Comparison of ENCODE assay signal across 19 cellular contexts in genomic region chr2:128359841-128360240, GRCh38. TPM values are rescaled to one million over a fixed set of nuclear protein-coding genes. Genes with fewer than 3 reads are reported as not detected.
DNase-seq lines count a peak whose midpoint lies in the region; ATAC-seq lines count a peak whose summit lies in the region.
"Had no signal": no experiment of that assay in that cellular context is flagged by ENCODE, and none has a peak within 500 bp of the region (broad histone marks: within the 10 kb centered on the region; RNA-seq: fewer than 3 reads in every experiment).

No MANE protein-coding gene starts in this region.

- no peak overlapping the region for H3K4me3 ChIP-seq in H7 (ENCODE audit: insufficient read depth, low read depth, low read length)
- no peak overlapping the region for H3K4me3 ChIP-seq in neuronal stem cell (ENCODE audit: low read length in 2 of 2)

- no peaks in the 10 kb centered on the region for H3K4me1 Mint-ChIP-seq in activated CD4-positive, alpha-beta T cell treated with anti-CD3 and anti-CD28 coated beads for 36 hours
- H3K4me1 Mint-ChIP-seq in activated CD4-positive, alpha-beta T cell treated with anti-CD3 and anti-CD28 coated beads, Interleukin-2, amount 10 ng/mL, durations not matched to agents 24 days and 14 days, result no peaks in the 10 kb centered on the region
- H3K4me1 Mint-ChIP-seq in immature natural killer cell, result peaks cover 16 to 27% of the 10 kb centered on the region in 2 donors
- H3K4me1 Mint-ChIP-seq: B cell; CD4-positive, CD25-positive, alpha-beta regulatory T cell had no signal

- no peak overlapping the region for H2BK120ac ChIP-seq in neuronal stem cell (ENCODE audit: low read depth, low read length)

- H3K27me3 Mint-ChIP-seq in activated CD4-positive, alpha-beta T cell treated with anti-CD3 and anti-CD28 coated beads for 36 hours, result no peaks in the 10 kb centered on the region
- H3K27me3 Mint-ChIP-seq in activated CD4-positive, alpha-beta T cell treated with anti-CD3 and anti-CD28 coated beads, Interleukin-2, amount 10 ng/mL, durations not matched to agents 24 days and 14 days, result no peaks in the 10 kb centered on the region
- peaks cover 3 to 11% (median 5%) of the 10 kb centered on the region in 3 donors for H3K27me3 Mint-ChIP-seq in immature natural killer cell (ENCODE audit: low read depth in 3 of 3)
- H3K27me3 Mint-ChIP-seq: B cell; CD4-positive, CD25-positive, alpha-beta regulatory T cell had no signal

- H3K27ac ChIP-seq in neuronal stem cell (replicated peaks; ENCODE audit: low read length), result no peak overlapping the region

- no peak overlapping the region for H3K14ac ChIP-seq in neuronal stem cell (ENCODE audit: low read length)

- no peak for ATAC-seq in activated CD4-positive, alpha-beta T cell treated with anti-CD3 and anti-CD28 coated beads for 36 hours

- POLR2A ChIA-PET in activated CD4-positive, alpha-beta T cell treated with anti-CD3 and anti-CD28 coated beads for 36 hours (lab: Charles Lee), result no interaction called here

- H2AFZ ChIP-seq in neuronal stem cell (ENCODE audit: low read length), result no peak overlapping the region

- H3K27me3 ChIP-seq in H7 (ENCODE audit: control insufficient read depth, insufficient read depth, low read length), result no peaks in the 10 kb centered on the region
- H3K27me3 ChIP-seq in neuronal stem cell (ENCODE audit: control insufficient read depth in 3 of 3, insufficient read depth in 3 of 3, low read depth in 1 of 3, low read length in 3 of 3), result no peaks in the 10 kb centered on the region

- no peaks in the 10 kb centered on the region for H3K36me3 ChIP-seq in H7 (replicated peaks; ENCODE audit: control insufficient read depth, insufficient read depth, low read length)
- H3K36me3 ChIP-seq in neuronal stem cell (replicated peaks in 1 of 2; ENCODE audit: control insufficient read depth in 2 of 2, insufficient read depth in 2 of 2, low read length in 2 of 2), result no peaks in the 10 kb centered on the region

- H4K8ac ChIP-seq in neuronal stem cell (ENCODE audit: low read depth, low read length), result no peak overlapping the region

- H3K36me3 Mint-ChIP-seq in activated CD4-positive, alpha-beta T cell treated with anti-CD3 and anti-CD28 coated beads for 36 hours (ENCODE audit: low read depth), result no peaks in the 10 kb centered on the region
- H3K36me3 Mint-ChIP-seq in activated CD4-positive, alpha-beta T cell treated with anti-CD3 and anti-CD28 coated beads, Interleukin-2, amount 10 ng/mL, durations not matched to agents 24 days and 14 days (ENCODE audit: low read depth), result no peaks in the 10 kb centered on the region
- H3K36me3 Mint-ChIP-seq in immature natural killer cell, result no peaks in the 10 kb centered on the region
- H3K36me3 Mint-ChIP-seq: CD4-positive, CD25-positive, alpha-beta regulatory T cell had no signal

- intact Hi-C loops in activated CD4-positive, alpha-beta T cell treated with anti-CD3 and anti-CD28 coated beads for 36 hours (cut with DNase I, micrococcal nuclease), result no loop called here
- intact Hi-C loops in activated CD4-positive, alpha-beta T cell treated with anti-CD3 and anti-CD28 coated beads, Interleukin-2, amount 10 ng/mL, durations not matched to agents 24 days and 14 days (cut with micrococcal nuclease), result no loop called here

- no peaks in the 10 kb centered on the region for H3K9me3 Mint-ChIP-seq in activated CD4-positive, alpha-beta T cell treated with anti-CD3 and anti-CD28 coated beads for 36 hours (ENCODE audit: low read depth)
- H3K9me3 Mint-ChIP-seq in activated CD4-positive, alpha-beta T cell treated with anti-CD3 and anti-CD28 coated beads, Interleukin-2, amount 10 ng/mL, durations not matched to agents 24 days and 14 days, result no peaks in the 10 kb centered on the region
- H3K9me3 Mint-ChIP-seq in immature natural killer cell, result no peaks in the 10 kb centered on the region

- peak; percentile 3 for DNase-seq in activated CD4-positive, alpha-beta T cell treated with anti-CD3 and anti-CD28 coated beads for 36 hours
- no peak for DNase-seq in activated CD4-positive, alpha-beta T cell treated with anti-CD3 and anti-CD28 coated beads, Interleukin-2, amount 10 ng/mL, durations not matched to agents 24 days and 14 days
- peak; percentile 17 for DNase-seq in H7
- no peak for DNase-seq in immature natural killer cell
- DNase-seq in neuronal stem cell (ENCODE audit: low spot score), result no peak
- no peak for DNase-seq in Ammon's horn (ENCODE audit: low spot score)
- no peak for DNase-seq in SKM-1 (lab: John Stamatoyannopoulos, UW; ENCODE audit: unreplicated experiment)
- DNase-seq in NCI-H128 (lab: John Stamatoyannopoulos, UW; ENCODE audit: unreplicated experiment), result no peak
- DNase-seq: 8988T; CD4-positive, CD25-positive, alpha-beta regulatory T cell; COR-L47; DMS 273 treated with DMSO at 0.1 percent for 48 hours; DND-41; GOT3; KBM-7; NCI-H1105; NCI-H1694; NCI-H2081 treated with DMSO at 0.1 percent for 48 hours had no signal

- H2BK15ac ChIP-seq in neuronal stem cell (ENCODE audit: low read length), result peak overlapping the region; percentile 80

- WGBS in neuronal stem cell (ENCODE audit: extremely low coverage in 2 of 2, insufficient read length in 2 of 2, insufficient replicate concordance in 1 of 2), 2 donors, result no CpG with 5 or more reads among the region's 11 CpGs

- no peaks in the 10 kb centered on the region for H3K79me1 ChIP-seq in neuronal stem cell (ENCODE audit: low read depth, low read length)

- H4K91ac ChIP-seq in neuronal stem cell (ENCODE audit: low read depth, low read length, poor library complexity), result no peak overlapping the region

- H3K23ac ChIP-seq in neuronal stem cell (ENCODE audit: low read depth, low read length, poor library complexity), result no peak overlapping the region

- H3K4me3 Mint-ChIP-seq in activated CD4-positive, alpha-beta T cell treated with anti-CD3 and anti-CD28 coated beads for 36 hours, result no peak overlapping the region
- H3K4me3 Mint-ChIP-seq in activated CD4-positive, alpha-beta T cell treated with anti-CD3 and anti-CD28 coated beads, Interleukin-2, amount 10 ng/mL, durations not matched to agents 24 days and 14 days, result no peak overlapping the region
- peak overlapping the region in 4 of 5 donors; percentile 21 to 53 (median 46) for H3K4me3 Mint-ChIP-seq in immature natural killer cell
- H3K4me3 Mint-ChIP-seq: B cell; CD4-positive, CD25-positive, alpha-beta regulatory T cell had no signal

- peak overlapping the region; percentile 0 for H2AK5ac ChIP-seq in neuronal stem cell (ENCODE audit: low read depth, low read length)

- no peak overlapping the region for H3K27ac Mint-ChIP-seq in activated CD4-positive, alpha-beta T cell treated with anti-CD3 and anti-CD28 coated beads for 36 hours
- H3K27ac Mint-ChIP-seq in activated CD4-positive, alpha-beta T cell treated with anti-CD3 and anti-CD28 coated beads, Interleukin-2, amount 10 ng/mL, durations not matched to agents 24 days and 14 days, result no peak overlapping the region
- no peak overlapping the region for H3K27ac Mint-ChIP-seq in immature natural killer cell
- H3K27ac Mint-ChIP-seq: B cell; CD4-positive, CD25-positive, alpha-beta regulatory T cell had no signal

- no peak overlapping the region for H3K4me2 ChIP-seq in neuronal stem cell (ENCODE audit: insufficient read depth, low read length, poor library complexity, severe bottlenecking)

- no peak overlapping the region for H3K9ac ChIP-seq in neuronal stem cell (ENCODE audit: low read depth, low read length, poor library complexity)

- no peak overlapping the region for H2BK5ac ChIP-seq in neuronal stem cell (ENCODE audit: low read length)

- CTCF ChIA-PET in activated CD4-positive, alpha-beta T cell treated with anti-CD3 and anti-CD28 coated beads for 36 hours (lab: Charles Lee), result interaction anchor here (0.6 kb wide), 1 partner anchor 396 kb away, joined by 3 read pairs; no protein-coding TSS in a partner anchor

- H3K4me1 ChIP-seq in neuronal stem cell (ENCODE audit: control insufficient read depth in 2 of 2, insufficient read depth in 1 of 2, low read depth in 1 of 2, low read length in 2 of 2), result peaks cover 22 to 25% of the 10 kb centered on the region in 2 donors

- no peak overlapping the region for H2BK12ac ChIP-seq in neuronal stem cell (ENCODE audit: low read length)

- H3K4ac ChIP-seq in neuronal stem cell (ENCODE audit: low read length), result no peak overlapping the region

- peaks cover 0 to 4% of the 10 kb centered on the region in 2 donors for H3K9me3 ChIP-seq in neuronal stem cell (replicated peaks in 1 of 2; ENCODE audit: control insufficient read depth in 2 of 2, insufficient read depth in 1 of 2, low read depth in 1 of 2, low read length in 2 of 2)

- peak overlapping the region; percentile 85 for H3K18ac ChIP-seq in neuronal stem cell (ENCODE audit: low read length)

RNA-seq across cellular contexts. Expression of gene HS6ST1, which starts 41.2 kb away (rescaled TPM):
- 10 to 100 TPM; 12.8 to 13.8 TPM for total RNA-seq in activated CD4-positive, alpha-beta T cell treated with anti-CD3 and anti-CD28 coated beads for 36 hours
- 20.1 and 22.0 TPM in 2 replicates for total RNA-seq in activated CD4-positive, alpha-beta T cell treated with anti-CD3 and anti-CD28 coated beads, Interleukin-2, amount 10 ng/mL, durations not matched to agents 24 days and 14 days
- 76.3 and 102 TPM in 2 replicates for total RNA-seq in H7 (2014; rRNA removed; shearing (Covaris generic))
- polyA plus RNA-seq in immature natural killer cell, result 1 to 10 TPM; 5.1 to 6.6 (median 6.0) TPM
- polyA plus RNA-seq in neuronal stem cell (2013, experiment 1 of 2), result 32.8 TPM
- polyA plus RNA-seq in neuronal stem cell (2013, experiment 2 of 2), result 32.8 TPM

Comparison
In these comparisons a context has a peak if more than half of its experiments do, and no peak if none do; other contexts are left out.
1. DNase-seq: peak in activated CD4-positive, alpha-beta T cell treated with anti-CD3 and anti-CD28 coated beads for 36 hours (single experiment) and H7 (single experiment); none in activated CD4-positive, alpha-beta T cell treated with anti-CD3 and anti-CD28 coated beads, Interleukin-2, amount 10 ng/mL, durations not matched to agents 24 days and 14 days (single experiment), immature natural killer cell (0 of 3), neuronal stem cell (single experiment), Ammon's horn (single experiment), SKM-1 (single experiment) and NCI-H128 (single experiment).
2. H3K4me3 Mint-ChIP-seq: peak in immature natural killer cell (4 of 5); none in activated CD4-positive, alpha-beta T cell treated with anti-CD3 and anti-CD28 coated beads for 36 hours (single experiment) and activated CD4-positive, alpha-beta T cell treated with anti-CD3 and anti-CD28 coated beads, Interleukin-2, amount 10 ng/mL, durations not matched to agents 24 days and 14 days (single experiment).